Comparison of ENCODE assay signal across 32 cellular contexts in the genomic region with DNA sequence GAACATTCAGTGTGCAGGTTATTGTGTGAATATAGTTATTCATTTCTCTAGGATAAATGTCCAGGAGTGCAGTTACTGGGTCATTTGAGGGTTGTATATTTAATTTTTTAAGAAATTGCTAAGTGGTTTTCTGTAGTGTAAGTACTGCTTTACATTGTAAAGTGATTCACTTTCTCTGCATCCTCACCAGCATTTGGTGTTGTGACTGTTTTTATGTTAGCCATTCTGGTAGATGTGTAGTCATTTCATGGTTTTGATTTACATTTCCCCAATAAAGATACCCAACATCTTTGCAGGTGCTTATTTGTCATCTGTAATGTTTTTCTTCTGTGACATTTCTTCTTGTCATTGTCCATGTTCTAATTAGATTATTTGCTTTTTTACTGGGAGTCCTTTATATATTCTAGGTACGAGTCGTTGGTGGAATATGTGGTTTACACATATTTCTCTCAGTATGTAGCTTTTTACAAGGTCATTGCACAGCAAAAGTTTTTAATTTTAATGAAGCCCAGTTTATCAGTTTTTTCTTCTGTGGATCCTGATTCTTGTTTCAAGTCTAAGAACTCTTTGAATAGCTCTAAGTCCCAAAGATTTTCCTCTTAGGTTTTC. TPM values are rescaled to one million over a fixed set of nuclear protein-coding genes. Genes with fewer than 3 reads are reported as not detected.
A peak's percentile ranks its signal among the peaks of the same experiment; 100 is the strongest.
DNase-seq lines count a peak whose midpoint lies in the region; ATAC-seq lines count a peak whose summit lies in the region.
"Had no signal": no experiment of that assay in that cellular context is flagged by ENCODE, and none has a peak within 500 bp of the region (broad histone marks: within the 10 kb centered on the region; RNA-seq: fewer than 3 reads in every experiment).

No MANE protein-coding gene starts in this region.

- peaks cover 48% of the 10 kb centered on the region for H3K36me3 Mint-ChIP-seq in activated T-cell treated with anti-CD3 and anti-CD28 coated beads, Interleukin-2, amount 50 U/mL, for 4 hours (ENCODE audit: insufficient read depth)
- H3K36me3 Mint-ChIP-seq in central memory CD8-positive, alpha-beta T cell (ENCODE audit: insufficient read depth), result peaks cover 30% of the 10 kb centered on the region
- peaks cover 48% of the 10 kb centered on the region for H3K36me3 Mint-ChIP-seq in activated T-helper 1 cell treated with anti-CD3 and anti-CD28 coated beads, Interleukin-12 subunit alpha, Interleukin-12 subunit beta, Interleukin-2, Interleukin-4 antibody, amounts not matched to agents 30 ng/mL and 10 ng/mL and 1 ng/mL, durations not matched to agents 14 hours and 24 hours and 36 hours (ENCODE audit: low read depth)

- ATAC-seq in activated T-cell treated with anti-CD3 and anti-CD28 coated beads, Interleukin-2, amount 50 U/mL, for 4 hours, result peak; percentile 65 to 85
- no peak for ATAC-seq in central memory CD8-positive, alpha-beta T cell (replicated peaks; ENCODE audit: extremely low read depth, poor library complexity, severe bottlenecking)
- ATAC-seq in stimulated activated naive CD8-positive, alpha-beta T cell treated with anti-CD3 and anti-CD28 coated beads, Interleukin-15, amount 100 ng/mL, for 72 hours, result peak; percentile 75
- ATAC-seq: effector memory CD8-positive, alpha-beta T cell; foreskin keratinocyte had no signal

- peaks cover 24% of the 10 kb centered on the region for H3K4me1 Mint-ChIP-seq in activated T-cell treated with anti-CD3 and anti-CD28 coated beads, Interleukin-2, amount 50 U/mL, for 4 hours (ENCODE audit: low read depth)
- H3K4me1 Mint-ChIP-seq in central memory CD8-positive, alpha-beta T cell, result peaks cover 38% of the 10 kb centered on the region
- H3K4me1 Mint-ChIP-seq in stimulated activated naive CD8-positive, alpha-beta T cell treated with anti-CD3 and anti-CD28 coated beads, Interleukin-15, amount 100 ng/mL, for 72 hours, result peaks cover 31% of the 10 kb centered on the region
- H3K4me1 Mint-ChIP-seq in activated T-helper 1 cell treated with anti-CD3 and anti-CD28 coated beads, Interleukin-12 subunit alpha, Interleukin-12 subunit beta, Interleukin-2, Interleukin-4 antibody, amounts not matched to agents 30 ng/mL and 10 ng/mL and 1 ng/mL, durations not matched to agents 14 hours and 24 hours and 36 hours (ENCODE audit: low read depth), result peaks cover 25% of the 10 kb centered on the region
- H3K4me1 Mint-ChIP-seq: B cell had no signal

- peak overlapping the region; percentile 42 for H3K27ac Mint-ChIP-seq in central memory CD8-positive, alpha-beta T cell (ENCODE audit: low read depth)
- peak overlapping the region in 1 of 2 donors; percentile 24 for H3K27ac Mint-ChIP-seq in stimulated activated naive CD8-positive, alpha-beta T cell treated with anti-CD3 and anti-CD28 coated beads, Interleukin-15, amount 100 ng/mL, for 72 hours
- no peak overlapping the region for H3K27ac Mint-ChIP-seq in activated T-helper 1 cell treated with anti-CD3 and anti-CD28 coated beads, Interleukin-12 subunit alpha, Interleukin-12 subunit beta, Interleukin-2, Interleukin-4 antibody, amounts not matched to agents 30 ng/mL and 10 ng/mL and 1 ng/mL, durations not matched to agents 14 hours and 24 hours and 36 hours
- H3K27ac Mint-ChIP-seq: activated naive CD4-positive, alpha-beta T cell treated with anti-CD3 and anti-CD28 coated beads, Interleukin-2, amount 50 U/mL, for 24 hours; B cell had no signal

- no peak overlapping the region for H3K4me3 Mint-ChIP-seq in activated T-cell treated with anti-CD3 and anti-CD28 coated beads, Interleukin-2, amount 50 U/mL, for 4 hours
- no peak overlapping the region for H3K4me3 Mint-ChIP-seq in central memory CD8-positive, alpha-beta T cell
- no peak overlapping the region for H3K4me3 Mint-ChIP-seq in stimulated activated naive CD8-positive, alpha-beta T cell treated with anti-CD3 and anti-CD28 coated beads, Interleukin-15, amount 100 ng/mL, for 72 hours
- no peak overlapping the region for H3K4me3 Mint-ChIP-seq in activated T-helper 1 cell treated with anti-CD3 and anti-CD28 coated beads, Interleukin-12 subunit alpha, Interleukin-12 subunit beta, Interleukin-2, Interleukin-4 antibody, amounts not matched to agents 30 ng/mL and 10 ng/mL and 1 ng/mL, durations not matched to agents 14 hours and 24 hours and 36 hours
- H3K4me3 Mint-ChIP-seq: activated naive CD4-positive, alpha-beta T cell treated with anti-CD3 and anti-CD28 coated beads, Interleukin-2, amount 50 U/mL, for 24 hours; B cell; effector memory CD8-positive, alpha-beta T cell; neural crest cell had no signal

- DNase-seq in activated T-cell treated with anti-CD3 and anti-CD28 coated beads, Interleukin-2, amount 50 U/mL, for 4 hours, result no peak
- DNase-seq in activated T-cell treated with anti-CD3 and anti-CD28 coated beads, Interleukin-2, amount 50 U/mL, for 1 hour, result no peak
- DNase-seq in HS-5 (ENCODE audit: low read depth) (peak; percentile 24), LoVo (ENCODE audit: low spot score) (no peak)
- no peak for DNase-seq in central memory CD8-positive, alpha-beta T cell (ENCODE audit: low spot score in 2 of 2)
- DNase-seq in stimulated activated naive CD8-positive, alpha-beta T cell treated with anti-CD3 and anti-CD28 coated beads, Interleukin-15, amount 100 ng/mL, for 72 hours, result no peak
- no peak for DNase-seq in stimulated activated naive CD4-positive, alpha-beta T cell treated with Interleukin-2 at 50 U/mL for 16 hours (lab: John Stamatoyannopoulos, UW)
- no peak for DNase-seq in activated T-helper 1 cell treated with anti-CD3 and anti-CD28 coated beads, Interleukin-12 subunit alpha, Interleukin-12 subunit beta, Interleukin-2, Interleukin-4 antibody, amounts not matched to agents 30 ng/mL and 10 ng/mL and 1 ng/mL, durations not matched to agents 14 hours and 24 hours and 36 hours (ENCODE audit: low spot score)
- DNase-seq: activated CD4-positive, alpha-beta T cell treated with anti-CD3 and anti-CD28 coated beads for 48 hours; cortex of kidney; effector memory CD8-positive, alpha-beta T cell; head of caudate nucleus; islet precursor cell; left ventricle myocardium inferior; mesendoderm; NCI-H1092 treated with DMSO at 0.1 percent for 48 hours; NCI-H1694 treated with DMSO at 0.1 percent for 48 hours; NCI-H510A; ovary; stimulated activated CD4-positive, alpha-beta T cell treated with anti-CD3 and anti-CD28 coated beads, Interleukin-15, amount 100 ng/mL, for 24 hours; stimulated activated CD4-positive, alpha-beta T cell treated with anti-CD3 and anti-CD28 coated beads, Interleukin-4, amount 100 ng/mL, for 4 hours; T-helper 9 cell; upper lobe of left lung had no signal

- no peaks in the 10 kb centered on the region for H3K9me3 Mint-ChIP-seq in activated T-cell treated with anti-CD3 and anti-CD28 coated beads, Interleukin-2, amount 50 U/mL, for 4 hours
- H3K9me3 Mint-ChIP-seq in central memory CD8-positive, alpha-beta T cell, result no peaks in the 10 kb centered on the region
- peaks cover 0 to 4% of the 10 kb centered on the region in 2 donors for H3K9me3 Mint-ChIP-seq in stimulated activated naive CD8-positive, alpha-beta T cell treated with anti-CD3 and anti-CD28 coated beads, Interleukin-15, amount 100 ng/mL, for 72 hours
- H3K9me3 Mint-ChIP-seq in activated T-helper 1 cell treated with anti-CD3 and anti-CD28 coated beads, Interleukin-12 subunit alpha, Interleukin-12 subunit beta, Interleukin-2, Interleukin-4 antibody, amounts not matched to agents 30 ng/mL and 10 ng/mL and 1 ng/mL, durations not matched to agents 14 hours and 24 hours and 36 hours, result no peaks in the 10 kb centered on the region
- H3K9me3 Mint-ChIP-seq: activated naive CD4-positive, alpha-beta T cell treated with anti-CD3 and anti-CD28 coated beads, Interleukin-2, amount 50 U/mL, for 24 hours; effector memory CD8-positive, alpha-beta T cell; neural crest cell had no signal

- H3K27me3 Mint-ChIP-seq in activated T-cell treated with anti-CD3 and anti-CD28 coated beads, Interleukin-2, amount 50 U/mL, for 4 hours (ENCODE audit: low read depth), result no peaks in the 10 kb centered on the region
- H3K27me3 Mint-ChIP-seq in central memory CD8-positive, alpha-beta T cell, result no peaks in the 10 kb centered on the region
- no peaks in the 10 kb centered on the region for H3K27me3 Mint-ChIP-seq in stimulated activated naive CD8-positive, alpha-beta T cell treated with anti-CD3 and anti-CD28 coated beads, Interleukin-15, amount 100 ng/mL, for 72 hours
- no peaks in the 10 kb centered on the region for H3K27me3 Mint-ChIP-seq in activated T-helper 1 cell treated with anti-CD3 and anti-CD28 coated beads, Interleukin-12 subunit alpha, Interleukin-12 subunit beta, Interleukin-2, Interleukin-4 antibody, amounts not matched to agents 30 ng/mL and 10 ng/mL and 1 ng/mL, durations not matched to agents 14 hours and 24 hours and 36 hours (ENCODE audit: insufficient read depth)
- H3K27me3 Mint-ChIP-seq: activated naive CD4-positive, alpha-beta T cell treated with anti-CD3 and anti-CD28 coated beads, Interleukin-2, amount 50 U/mL, for 24 hours; B cell; effector memory CD8-positive, alpha-beta T cell had no signal

- intact Hi-C loops in activated T-helper 1 cell treated with anti-CD3 and anti-CD28 coated beads, Interleukin-12 subunit alpha, Interleukin-12 subunit beta, Interleukin-2, Interleukin-4 antibody, amounts not matched to agents 30 ng/mL and 10 ng/mL and 1 ng/mL, durations not matched to agents 14 hours and 24 hours and 36 hours (cut with micrococcal nuclease), result no loop called here

RNA-seq across cellular contexts. Expression of a gene that starts 34.0 kb away (rescaled TPM):
- total RNA-seq in activated T-cell treated with anti-CD3 and anti-CD28 coated beads, Interleukin-2, amount 50 U/mL, for 4 hours, result under 1 TPM in 1 of 3 donors, not detected in 2; 0.55 TPM
- not detected in 2 replicates for total RNA-seq in activated T-helper 1 cell treated with anti-CD3 and anti-CD28 coated beads, Interleukin-12 subunit alpha, Interleukin-12 subunit beta, Interleukin-2, Interleukin-4 antibody, amounts not matched to agents 30 ng/mL and 10 ng/mL and 1 ng/mL, durations not matched to agents 14 hours and 24 hours and 36 hours
- total RNA-seq: A673, ascending aorta, B cell, cardiac muscle cell, foreskin keratinocyte, H7, left ventricle myocardium inferior, neural crest cell, RPMI7951 had no signal
